1 cellular context compared by ENCODE assay signal in genomic region chr6:5466459-5466858, GRCh38.
TF ChIP-seq lines count a peak whose summit lies in the region.

No MANE protein-coding gene starts in this region.

TF ChIP-seq in SK-N-SH treated with all-trans-retinoic acid at 6 μM for 48 hours, 23 proteins besides CTCF, POLR2A, EP300 and RAD21 (continued from another document):
- TF ChIP-seq CSRNP3 (CRISPR knock-in tag; IDR thresholded peaks at IDR 0.05) = no peak
- TF ChIP-seq ARNTL (CRISPR knock-in tag; IDR thresholded peaks at IDR 0.05; ENCODE audit: borderline replicate concordance, low read depth) = no peak
- TF ChIP-seq GLIS3 (CRISPR knock-in tag; IDR thresholded peaks at IDR 0.05) = no peak
- no peak for TF ChIP-seq TCF4 (CRISPR knock-in tag; IDR thresholded peaks at IDR 0.05; ENCODE audit: borderline replicate concordance)
- TF ChIP-seq POU6F1 (CRISPR knock-in tag; IDR thresholded peaks at IDR 0.05; ENCODE audit: borderline replicate concordance, low read depth) = no peak
